Comparison of ENCODE assay signal across 16 cellular contexts in the genomic region with DNA sequence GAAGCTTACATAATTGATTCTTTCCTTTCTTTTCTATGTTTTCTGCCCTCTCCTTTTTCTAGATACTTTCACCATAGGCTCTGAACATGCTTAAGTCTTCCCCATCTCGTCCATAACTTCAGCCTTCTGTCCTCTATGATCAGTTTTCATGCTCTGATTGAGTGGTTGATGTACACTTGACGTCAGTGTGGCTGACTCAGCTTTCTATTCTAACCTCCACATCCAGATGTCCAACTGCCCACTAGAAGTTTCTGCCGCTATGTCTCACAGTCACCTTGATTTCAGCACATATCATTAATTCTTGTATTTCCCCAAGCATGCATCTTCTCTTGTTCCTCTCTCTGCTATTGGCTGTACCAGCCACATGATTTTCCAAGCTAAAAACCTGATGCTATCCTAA. TPM values are rescaled to one million over a fixed set of nuclear protein-coding genes. Genes with fewer than 3 reads are reported as not detected.
"Had no signal": no experiment of that assay in that cellular context is flagged by ENCODE, and none has a peak within 500 bp of the region (broad histone marks: within the 10 kb centered on the region; RNA-seq: fewer than 3 reads in every experiment).

No MANE protein-coding gene starts in this region.

- H3K36me3 ChIP-seq: colonic mucosa, esophagus muscularis mucosa, left ventricle myocardium inferior, pancreas, sigmoid colon, spleen, thyroid gland had no signal

- H3K4me1 Mint-ChIP-seq: activated CD4-positive, alpha-beta memory T cell treated with anti-CD3 and anti-CD28 coated beads, Interleukin-2, amount 10 ng/mL, durations not matched to agents 7 days and 5 days had no signal

- H3K9me3 Mint-ChIP-seq: activated CD4-positive, alpha-beta memory T cell treated with anti-CD3 and anti-CD28 coated beads, Interleukin-2, amount 10 ng/mL, durations not matched to agents 7 days and 5 days; activated naive CD4-positive, alpha-beta T cell treated with anti-CD3 and anti-CD28 coated beads, Interleukin-2, amount 50 U/mL, for 24 hours; activated T-cell treated with anti-CD3 and anti-CD28 coated beads, Interleukin-2, amount 50 U/mL, for 24 hours had no signal

- H3K9me3 ChIP-seq: colonic mucosa, esophagus muscularis mucosa, left ventricle myocardium inferior, pancreas, sigmoid colon, spleen, thyroid gland had no signal

- FAIRE-seq: endometrium, pancreas had no signal

- DNase-seq: activated CD4-positive, alpha-beta memory T cell treated with anti-CD3 and anti-CD28 coated beads, Interleukin-2, amount 10 ng/mL, durations not matched to agents 7 days and 5 days; activated CD4-positive, alpha-beta T cell treated with anti-CD3 and anti-CD28 coated beads for 4 hours; activated T-cell treated with anti-CD3 and anti-CD28 coated beads, Interleukin-2, amount 50 U/mL, for 24 hours; amniotic stem cell; central memory CD4-positive, alpha-beta T cell; colonic mucosa; left ventricle myocardium inferior; naive thymus-derived CD4-positive, alpha-beta T cell; pancreas; sigmoid colon; spleen; thyroid gland had no signal

- ATAC-seq: naive thymus-derived CD4-positive, alpha-beta T cell; pancreas had no signal

- H3K4me3 Mint-ChIP-seq: activated CD4-positive, alpha-beta memory T cell treated with anti-CD3 and anti-CD28 coated beads, Interleukin-2, amount 10 ng/mL, durations not matched to agents 7 days and 5 days; activated naive CD4-positive, alpha-beta T cell treated with anti-CD3 and anti-CD28 coated beads, Interleukin-2, amount 50 U/mL, for 24 hours; activated T-cell treated with anti-CD3 and anti-CD28 coated beads, Interleukin-2, amount 50 U/mL, for 24 hours; brain; naive thymus-derived CD4-positive, alpha-beta T cell had no signal

- H3K27me3 ChIP-seq: colonic mucosa, esophagus muscularis mucosa, pancreas, sigmoid colon, spleen, thyroid gland had no signal

- H3K27me3 Mint-ChIP-seq: activated CD4-positive, alpha-beta memory T cell treated with anti-CD3 and anti-CD28 coated beads, Interleukin-2, amount 10 ng/mL, durations not matched to agents 7 days and 5 days; brain had no signal

- H3K27ac ChIP-seq: colonic mucosa, esophagus muscularis mucosa, pancreas, sigmoid colon, spleen, thyroid gland had no signal

- H3K27ac Mint-ChIP-seq: activated CD4-positive, alpha-beta memory T cell treated with anti-CD3 and anti-CD28 coated beads, Interleukin-2, amount 10 ng/mL, durations not matched to agents 7 days and 5 days; activated naive CD4-positive, alpha-beta T cell treated with anti-CD3 and anti-CD28 coated beads, Interleukin-2, amount 50 U/mL, for 24 hours; activated T-cell treated with anti-CD3 and anti-CD28 coated beads, Interleukin-2, amount 50 U/mL, for 24 hours; brain; naive thymus-derived CD4-positive, alpha-beta T cell had no signal

- H3K4me1 ChIP-seq: colonic mucosa, pancreas had no signal

- H3K4me3 ChIP-seq: colonic mucosa, esophagus muscularis mucosa, left ventricle myocardium inferior, pancreas, sigmoid colon, spleen, thyroid gland had no signal

RNA-seq across cellular contexts. Expression of a gene that starts 15.0 kb away (rescaled TPM):
- total RNA-seq: activated CD4-positive, alpha-beta memory T cell treated with anti-CD3 and anti-CD28 coated beads, Interleukin-2, amount 10 ng/mL, durations not matched to agents 7 days and 5 days had no signal
